10 cellular contexts compared by ENCODE assay signal in genomic region chr7:96823274-96823673, GRCh38.
DNase-seq lines count a peak whose midpoint lies in the region; ATAC-seq and TF ChIP-seq lines count a peak whose summit lies in the region.
"Had no signal": no experiment of that assay in that cellular context is flagged by ENCODE, and none has a peak within 500 bp of the region (broad histone marks: within the 10 kb centered on the region; RNA-seq: fewer than 3 reads in every experiment).

No MANE protein-coding gene starts in this region.

- no peaks in the 10 kb centered on the region for H3K27me3 ChIP-seq in left lung
- no peaks in the 10 kb centered on the region for H3K27me3 ChIP-seq in effector memory CD4-positive, alpha-beta T cell (replicated peaks; ENCODE audit: control insufficient read depth, insufficient read depth, low read length, poor library complexity, severe bottlenecking)

- no peak overlapping the region for H3K27ac Mint-ChIP-seq in natural killer cell treated with Interleukin-12 subunit alpha and Interleukin-12 subunit beta and Interleukin-15 and Interleukin-18, amount 100 ng/mL, for 72 hours
- no peak overlapping the region for H3K27ac Mint-ChIP-seq in natural killer cell
- H3K27ac Mint-ChIP-seq: dendritic cell treated with granulocyte-macrophage colony-stimulating factor and Interleukin-4, amounts not matched to agents 40 ng/mL and 50 ng/mL, for 4 days had no signal

- no peaks in the 10 kb centered on the region for H3K36me3 ChIP-seq in left lung
- H3K36me3 ChIP-seq in effector memory CD4-positive, alpha-beta T cell (ENCODE audit: control insufficient read depth, insufficient read depth, low read length) = no peaks in the 10 kb centered on the region
- H3K36me3 ChIP-seq: spleen had no signal

- peaks cover 4% of the 10 kb centered on the region for H3K36me3 Mint-ChIP-seq in natural killer cell treated with Interleukin-12 subunit alpha and Interleukin-12 subunit beta and Interleukin-15 and Interleukin-18, amount 100 ng/mL, for 72 hours
- no peaks in the 10 kb centered on the region for H3K36me3 Mint-ChIP-seq in natural killer cell

- intact Hi-C loops in natural killer cell (cut with micrococcal nuclease) (no loop called here), left lung (cut with DNase I) (no loop called here)

- no peaks in the 10 kb centered on the region for H3K9me3 ChIP-seq in left lung
- no peaks in the 10 kb centered on the region for H3K9me3 ChIP-seq in effector memory CD4-positive, alpha-beta T cell (ENCODE audit: control insufficient read depth, low read length)

- H3K4me1 ChIP-seq in left lung = no peaks in the 10 kb centered on the region
- no peaks in the 10 kb centered on the region for H3K4me1 ChIP-seq in effector memory CD4-positive, alpha-beta T cell (ENCODE audit: control insufficient read depth, insufficient read depth, low read length, poor library complexity, severe bottlenecking)
- H3K4me1 ChIP-seq: spleen had no signal

- H3K4me3 Mint-ChIP-seq in natural killer cell treated with Interleukin-12 subunit alpha and Interleukin-12 subunit beta and Interleukin-15 and Interleukin-18, amount 100 ng/mL, for 72 hours = no peak overlapping the region
- no peak overlapping the region for H3K4me3 Mint-ChIP-seq in natural killer cell
- H3K4me3 Mint-ChIP-seq: dendritic cell treated with granulocyte-macrophage colony-stimulating factor and Interleukin-4, amounts not matched to agents 40 ng/mL and 50 ng/mL, for 4 days had no signal

- no peak overlapping the region for H3K27ac ChIP-seq in left lung
- no peak overlapping the region for H3K27ac ChIP-seq in effector memory CD4-positive, alpha-beta T cell (ENCODE audit: insufficient read depth, low read length, poor library complexity, severe bottlenecking)
- H3K27ac ChIP-seq: spleen had no signal

- H3K27me3 Mint-ChIP-seq in natural killer cell treated with Interleukin-12 subunit alpha and Interleukin-12 subunit beta and Interleukin-15 and Interleukin-18, amount 100 ng/mL, for 72 hours = peaks cover 16 to 22% of the 10 kb centered on the region in 2 donors
- H3K27me3 Mint-ChIP-seq in natural killer cell (ENCODE audit: low read depth in 2 of 2) = peaks cover 11 to 33% of the 10 kb centered on the region in 2 donors
- H3K27me3 Mint-ChIP-seq: dendritic cell treated with granulocyte-macrophage colony-stimulating factor and Interleukin-4, amounts not matched to agents 40 ng/mL and 50 ng/mL, for 4 days had no signal

- no peak for DNase-seq in natural killer cell treated with Interleukin-12 subunit alpha and Interleukin-12 subunit beta and Interleukin-15 and Interleukin-18, amount 100 ng/mL, for 72 hours (ENCODE audit: low spot score)
- DNase-seq in natural killer cell = no peak
- DNase-seq in RPMI7951 (ENCODE audit: low read depth) = peak; percentile 38
- DNase-seq in fibroblast of peridontal ligament (ENCODE audit: extremely low read depth) = peak; percentile 93
- DNase-seq in left lung = no peak
- no peak for DNase-seq in mesenteric fat pad (ENCODE audit: low spot score)
- DNase-seq in effector memory CD4-positive, alpha-beta T cell = no peak
- DNase-seq: spleen had no signal

- ATAC-seq in natural killer cell treated with Interleukin-12 subunit alpha and Interleukin-12 subunit beta and Interleukin-15 and Interleukin-18, amount 100 ng/mL, for 72 hours = peak; percentile 62 to 71
- ATAC-seq in natural killer cell (no peak), left lung (no peak), GM18867 (IDR thresholded peaks at IDR 0.05; ENCODE audit: unreplicated experiment) (no peak)

- peaks cover 3% of the 10 kb centered on the region for H3K9me3 Mint-ChIP-seq in natural killer cell treated with Interleukin-12 subunit alpha and Interleukin-12 subunit beta and Interleukin-15 and Interleukin-18, amount 100 ng/mL, for 72 hours
- H3K9me3 Mint-ChIP-seq in natural killer cell = no peaks in the 10 kb centered on the region
- H3K9me3 Mint-ChIP-seq: dendritic cell treated with granulocyte-macrophage colony-stimulating factor and Interleukin-4, amounts not matched to agents 40 ng/mL and 50 ng/mL, for 4 days had no signal

- H3K4me1 Mint-ChIP-seq in natural killer cell treated with Interleukin-12 subunit alpha and Interleukin-12 subunit beta and Interleukin-15 and Interleukin-18, amount 100 ng/mL, for 72 hours (ENCODE audit: low read depth in 2 of 2) = peaks cover 7 to 12% of the 10 kb centered on the region in 2 donors
- H3K4me1 Mint-ChIP-seq in natural killer cell = peaks cover 11 to 13% of the 10 kb centered on the region in 2 donors

- no peak for TF ChIP-seq CTCF in natural killer cell (IDR thresholded peaks at IDR 0.05)
- TF ChIP-seq CTCF in left lung (IDR thresholded peaks at IDR 0.05) = no peak

- H3K4me3 ChIP-seq in left lung = no peak overlapping the region
- H3K4me3 ChIP-seq in effector memory CD4-positive, alpha-beta T cell (ENCODE audit: insufficient read depth, low read depth, low read length, poor library complexity, severe bottlenecking) = no peak overlapping the region
- H3K4me3 ChIP-seq: spleen had no signal

Comparison
In these comparisons a context has a peak if more than half of its experiments do, and no peak if none do; other contexts are left out.
1. ATAC-seq: peak in natural killer cell treated with Interleukin-12 subunit alpha and Interleukin-12 subunit beta and Interleukin-15 and Interleukin-18, amount 100 ng/mL, for 72 hours (2 of 2); none in natural killer cell (0 of 3), left lung (single experiment) and GM18867 (single experiment).
2. DNase-seq: peak in RPMI7951 (single experiment) and fibroblast of peridontal ligament (single experiment); none in natural killer cell treated with Interleukin-12 subunit alpha and Interleukin-12 subunit beta and Interleukin-15 and Interleukin-18, amount 100 ng/mL, for 72 hours (single experiment), natural killer cell (single experiment), left lung (0 of 2), mesenteric fat pad (single experiment) and effector memory CD4-positive, alpha-beta T cell (0 of 3).